Comparison of ENCODE assay signal across 20 cellular contexts in genomic region chr6:150897400-150897943, GRCh38. TPM values are rescaled to one million over a fixed set of nuclear protein-coding genes. Genes with fewer than 3 reads are reported as not detected.
DNase-seq lines count a peak whose midpoint lies in the region; ATAC-seq lines count a peak whose summit lies in the region.
"Had no signal": no experiment of that assay in that cellular context is flagged by ENCODE, and none has a peak within 500 bp of the region (broad histone marks: within the 10 kb centered on the region; RNA-seq: fewer than 3 reads in every experiment).

No MANE protein-coding gene starts in this region.

- DNase-seq in posterior vena cava (ENCODE audit: low spot score) (peak; percentile 24), LoVo (ENCODE audit: low spot score) (no peak), HuH-7 (ENCODE audit: low spot score) (no peak)
- DNase-seq in stimulated activated CD4-positive, alpha-beta T cell treated with anti-CD3 and anti-CD28 coated beads, Interleukin-12 subunit alpha, Interleukin-12 subunit beta, amount 100 ng/mL, for 4 hours, result no peak
- DNase-seq: activated CD4-positive, alpha-beta T cell treated with anti-CD3 and anti-CD28 coated beads for 1 hour; activated T-cell treated with anti-CD3 and anti-CD28 coated beads, Interleukin-2, amount 50 U/mL, for 24 hours; cerebellar nuclear complex; DND-41; HFFc6; islet precursor cell; midbrain; NCI-H2107; NCI-H82; occipital lobe; stimulated activated naive CD8-positive, alpha-beta T cell treated with anti-CD3 and anti-CD28 coated beads, Interleukin-15, amount 100 ng/mL, for 72 hours; T-helper 2 cell had no signal

- ATAC-seq in GM19372 (IDR thresholded peaks at IDR 0.05; ENCODE audit: low read depth, unreplicated experiment) (peak; percentile 50), HG02798 (IDR thresholded peaks at IDR 0.05; ENCODE audit: poor library complexity, unreplicated experiment) (peak; percentile 62), HG03521 (IDR thresholded peaks at IDR 0.05; ENCODE audit: unreplicated experiment) (peak; percentile 61), GM21526 (IDR thresholded peaks at IDR 0.05; ENCODE audit: low FRiP score, unreplicated experiment) (no peak)
- ATAC-seq: stimulated activated naive CD8-positive, alpha-beta T cell treated with anti-CD3 and anti-CD28 coated beads, Interleukin-15, amount 100 ng/mL, for 72 hours had no signal

- intact Hi-C loops in posterior vena cava (cut with DNase I), result loop anchor here in 1 of 2 donors (2.0 to 10.0 kb wide), 3 partner anchors 47 to 435 kb away; no protein-coding TSS in a partner anchor

RNA-seq across cellular contexts. Expression of gene MTHFD1L, which starts 32.0 kb away (rescaled TPM):
- 10 to 100 TPM; 45.3 to 53.4 TPM for total RNA-seq in posterior vena cava
